1 cellular context compared by ENCODE assay signal in genomic region chr1:21705303-21705980, GRCh38.
TF ChIP-seq lines count a peak whose summit lies in the region.

No MANE protein-coding gene starts in this region.

TF ChIP-seq in GM23338, 12 proteins besides CTCF, POLR2A, EP300 and RAD21 (continued from another document):
- TF ChIP-seq REST (IDR thresholded peaks at IDR 0.05; ENCODE audit: unreplicated experiment) = no peak
- TF ChIP-seq ETS1 (IDR thresholded peaks at IDR 0.05) = no peak
- no peak for TF ChIP-seq ZNF331 (CRISPR knock-in tag; IDR thresholded peaks at IDR 0.05; ENCODE audit: low read depth)
- no peak for TF ChIP-seq NANOG (IDR thresholded peaks at IDR 0.05; ENCODE audit: borderline replicate concordance)
- TF ChIP-seq POLR2AphosphoS5 (IDR thresholded peaks at IDR 0.05; ENCODE audit: low read depth) = no peak
- TF ChIP-seq JUNB (IDR thresholded peaks at IDR 0.05; ENCODE audit: unreplicated experiment) = no peak
- no peak for TF ChIP-seq EZH2phosphoT487 (IDR thresholded peaks at IDR 0.05; ENCODE audit: unreplicated experiment)
- no peak for TF ChIP-seq EZH2 (IDR thresholded peaks at IDR 0.05; ENCODE audit: low read depth, unreplicated experiment)
TF ChIP-seq in GM23338: peak in this region for 0.
